Comparison of ENCODE assay signal across 8 cellular contexts in genomic region chr11:129894281-129895125, GRCh38. TPM values are rescaled to one million over a fixed set of nuclear protein-coding genes. Genes with fewer than 3 reads are reported as not detected.
DNase-seq lines count a peak whose midpoint lies in the region; ATAC-seq and TF ChIP-seq lines count a peak whose summit lies in the region.

No MANE protein-coding gene starts in this region.

- H4K5ac ChIP-seq in IMR-90 (ENCODE audit: low read depth, low read length): no peak overlapping the region

- H2BK120ac ChIP-seq in IMR-90 (ENCODE audit: low read depth, low read length): no peak overlapping the region

- peak overlapping the region; percentile 86 to 94 for H3K27ac Mint-ChIP-seq in activated naive CD4-positive, alpha-beta T cell treated with anti-CD3 and anti-CD28 coated beads, Interleukin-2, amount 50 U/mL, for 72 hours

- H3K27me3 ChIP-seq in IMR-90 (ENCODE audit: control insufficient read depth, insufficient read depth, low read length): no peaks in the 10 kb centered on the region

- no TSS peak for BruUV-seq in IMR-90 (replicated peaks; lab: Mats Ljungman, UMichigan)

- no peak for DNase-seq in AG10803 (ENCODE audit: low read depth)
- peak; percentile 3 for DNase-seq in IMR-90
- no peak for DNase-seq in activated naive CD4-positive, alpha-beta T cell treated with anti-CD3 and anti-CD28 coated beads, Interleukin-2, amount 50 U/mL, for 72 hours (ENCODE audit: low spot score in 2 of 2)
- DNase-seq in hepatic stellate cell (ENCODE audit: low spot score): peak; percentile 34
- no peak for DNase-seq in skeletal muscle cell (ENCODE audit: low read depth)
- no peak for DNase-seq in islet precursor cell
- no peak for DNase-seq in ureter (ENCODE audit: low spot score)

- no peak overlapping the region for H2BK15ac ChIP-seq in IMR-90 (ENCODE audit: low read depth, low read length)

- no peak overlapping the region for H3K18ac ChIP-seq in IMR-90 (ENCODE audit: low read depth, low read length)

- POLR2A ChIA-PET in IMR-90 (lab: Charles Lee; ENCODE audit: unreplicated experiment): no interaction called here

- H3K9me1 ChIP-seq in IMR-90 (ENCODE audit: insufficient read depth, low read length): no peaks in the 10 kb centered on the region; the same call in 1 of the 2 replicates

- H3K4me1 ChIP-seq in IMR-90 (ENCODE audit: control insufficient read depth, insufficient read depth, low read length): peaks cover 4% of the 10 kb centered on the region; the same call in 1 of the 2 replicates

- H3K4me3 ChIP-seq in AG10803 (ENCODE audit: low read length) (peak overlapping the region; percentile 89), IMR-90 (ENCODE audit: insufficient read depth, low read depth, low read length) (peak overlapping the region; percentile 98), skeletal muscle cell (ENCODE audit: low read depth, low read length) (peak overlapping the region; percentile 92)

- H2BK5ac ChIP-seq in IMR-90 (ENCODE audit: low read depth, low read length, poor library complexity, severe bottlenecking): no peak overlapping the region

- TF ChIP-seq POLR2A in IMR-90 (IDR thresholded peaks at IDR 0.05; ENCODE audit: low read depth, low read length): no peak

- H3K14ac ChIP-seq in IMR-90 (replicated peaks; ENCODE audit: low read depth, low read length): no peak overlapping the region; the same call in 1 of the 2 replicates

- no peak for TF ChIP-seq CTCF in AG10803 (conservative IDR thresholded peaks at IDR 0.05; ENCODE audit: low read length)
- TF ChIP-seq CTCF in IMR-90 (conservative IDR thresholded peaks at IDR 0.05; ENCODE audit: low read depth, low read length): no peak

- H3K9me3 ChIP-seq in IMR-90 (ENCODE audit: control insufficient read depth, insufficient read depth, low read length): no peaks in the 10 kb centered on the region

- 0 out of 2 replicates have a peak overlapping the region, but pooled peaks have one; percentile 8 for H3K56ac ChIP-seq in IMR-90 (ENCODE audit: extremely low read depth, insufficient read depth, low read length)

- peak overlapping the region; percentile 95 for H2AFZ ChIP-seq in IMR-90 (replicated peaks; ENCODE audit: low read length, poor library complexity)

- ATAC-seq in GM18909 (IDR thresholded peaks at IDR 0.05; ENCODE audit: poor library complexity, unreplicated experiment) (peak; percentile 17), IMR-90 (ENCODE audit: low read depth) (peak; percentile 3; the same call in 1 of the 2 replicates)
- ATAC-seq in activated naive CD4-positive, alpha-beta T cell treated with anti-CD3 and anti-CD28 coated beads, Interleukin-2, amount 50 U/mL, for 72 hours: peak in 1 of 2 donors; percentile 2

- H2AK5ac ChIP-seq in IMR-90 (ENCODE audit: low read depth, low read length): no peak overlapping the region

- peaks cover 16 to 44% of the 10 kb centered on the region in 2 experiments for H3K79me1 ChIP-seq in IMR-90 (ENCODE audit: low read depth in 1 of 2, low read length in 2 of 2)

- no peaks in the 10 kb centered on the region for H3K9me3 Mint-ChIP-seq in activated naive CD4-positive, alpha-beta T cell treated with anti-CD3 and anti-CD28 coated beads, Interleukin-2, amount 50 U/mL, for 72 hours

- H3K4me2 ChIP-seq in IMR-90 (ENCODE audit: low read depth, low read length): peak overlapping the region; percentile 99

- intact Hi-C loops in IMR-90 (cut with micrococcal nuclease): no loop called here

- H3K9ac ChIP-seq in IMR-90 (ENCODE audit: low read depth, low read length): peak overlapping the region; percentile 89

- H3K36me3 Mint-ChIP-seq in activated naive CD4-positive, alpha-beta T cell treated with anti-CD3 and anti-CD28 coated beads, Interleukin-2, amount 50 U/mL, for 72 hours: peaks cover 11 to 22% of the 10 kb centered on the region in 2 donors

- in situ Hi-C loops in IMR-90 (cut with MboI; ENCODE audit: low sequenced_read_pairs): no loop called here

- H3K23ac ChIP-seq in IMR-90 (ENCODE audit: low read depth, low read length): peak overlapping the region; percentile 73

- CTCF ChIA-PET in IMR-90 (lab: Yijun Ruan, JAX): interaction anchor here (1.3 kb wide), 1 partner anchor 13 kb away, joined by 5 read pairs; no protein-coding TSS in a partner anchor

- dilution Hi-C loops in IMR-90 (cut with HindIII; ENCODE audit: low sequenced_read_pairs, unreplicated experiment): no loop called here

- H3K4ac ChIP-seq in IMR-90 (ENCODE audit: low read depth, low read length): peak overlapping the region; percentile 29; the same call in 1 of the 2 replicates

- peak overlapping the region in 1 of 2 experiments; percentile 31; a peak in 1 of 4 replicates for H4K8ac ChIP-seq in IMR-90 (ENCODE audit: low read depth in 2 of 2, low read length in 2 of 2)

- WGBS in IMR-90 (ENCODE audit: extremely low coverage in 2 of 2, insufficient read length in 1 of 2), 2 experiments: 0% methylated on average over 5 of the region's 13 CpGs; no CpG with 5 or more reads in 1 of the 2 experiments

- H3K27ac ChIP-seq in IMR-90 (ENCODE audit: insufficient read depth, low read length): peak overlapping the region; percentile 87

- H2BK20ac ChIP-seq in IMR-90 (ENCODE audit: low read depth, low read length): no peak overlapping the region

- H2AK9ac ChIP-seq in IMR-90 (replicated peaks; ENCODE audit: low read depth, low read length, poor library complexity): peak overlapping the region; percentile 47

- TF ChIP-seq RAD21 in IMR-90 (IDR thresholded peaks at IDR 0.05; ENCODE audit: low read length): no peak

- no peak overlapping the region for H4K91ac ChIP-seq in IMR-90 (ENCODE audit: insufficient read depth, low read depth, low read length)

- H4K20me1 ChIP-seq in IMR-90 (ENCODE audit: insufficient read depth, low read length): no peaks in the 10 kb centered on the region; the same call in 1 of the 2 replicates

- H3K36me3 ChIP-seq in IMR-90 (ENCODE audit: control insufficient read depth, insufficient read depth, low read length): peaks cover 13% of the 10 kb centered on the region

TF ChIP-seq in IMR-90, 13 proteins besides CTCF, POLR2A, EP300 and RAD21:
- TF ChIP-seq USF2 (IDR thresholded peaks at IDR 0.05; ENCODE audit: low read depth, low read length) (peak; percentile 57), FOS (IDR thresholded peaks at IDR 0.05; ENCODE audit: low read depth, low read length) (no peak), BHLHE40 (IDR thresholded peaks at IDR 0.05; ENCODE audit: low read depth, low read length) (no peak), CEBPB (IDR thresholded peaks at IDR 0.05; ENCODE audit: low read depth, low read length) (peak; percentile 76)
TF ChIP-seq in IMR-90: peak in this region for 2.

RNA-seq across cellular contexts. Expression of gene NFRKB, which starts 0.9 kb away (rescaled TPM):
- 21.9 and 28.9 TPM in 2 replicates for total RNA-seq in IMR-90 (2012; rRNA removed)
- polyA plus RNA-seq in IMR-90 (2012; rRNA removed): 15.1 and 15.2 TPM in 2 replicates
- 9.5 and 11.9 TPM in 2 replicates for polyA plus RNA-seq in IMR-90 (2012; cell fraction: cytosol; rRNA removed)
- 55.9 and 61.2 TPM in 2 replicates for polyA plus RNA-seq in IMR-90 (2012; cell fraction: nucleus; rRNA removed; ENCODE audit: low replicate concordance)
- total RNA-seq in activated naive CD4-positive, alpha-beta T cell treated with anti-CD3 and anti-CD28 coated beads, Interleukin-2, amount 50 U/mL, for 72 hours: 10 to 100 TPM; 41.8 to 42.1 TPM
- total RNA-seq in ureter: 32.7 TPM

Comparison
In these comparisons a context has a peak if more than half of its experiments do, and no peak if none do; other contexts are left out.
1. DNase-seq: peak in IMR-90 (single experiment) and hepatic stellate cell (single experiment); none in AG10803 (single experiment), activated naive CD4-positive, alpha-beta T cell treated with anti-CD3 and anti-CD28 coated beads, Interleukin-2, amount 50 U/mL, for 72 hours (0 of 2), skeletal muscle cell (single experiment), islet precursor cell (single experiment) and ureter (single experiment).
2. Peak in every context shown above with its lines, with median percentiles within 50 percentile points of each other: H3K4me3 ChIP-seq.